Comparison of ENCODE assay signal across 18 cellular contexts in genomic region chr10:6593140-6593740, GRCh38. TPM values are rescaled to one million over a fixed set of nuclear protein-coding genes. Genes with fewer than 3 reads are reported as not detected.
DNase-seq lines count a peak whose midpoint lies in the region; ATAC-seq lines count a peak whose summit lies in the region.
"Had no signal": no experiment of that assay in that cellular context is flagged by ENCODE, and none has a peak within 500 bp of the region (broad histone marks: within the 10 kb centered on the region; RNA-seq: fewer than 3 reads in every experiment).

No MANE protein-coding gene starts in this region.

- peak overlapping the region; percentile 77 for H3K4me3 Mint-ChIP-seq in T-helper 17 cell
- H3K4me3 Mint-ChIP-seq: B cell; dendritic cell treated with granulocyte-macrophage colony-stimulating factor and Interleukin-4, amounts not matched to agents 40 ng/mL and 50 ng/mL, for 4 days had no signal

- H3K36me3 ChIP-seq in effector memory CD4-positive, alpha-beta T cell (ENCODE audit: control insufficient read depth, insufficient read depth, low read length): peaks cover 12% of the 10 kb centered on the region
- H3K36me3 ChIP-seq: spleen had no signal

- peaks cover 54% of the 10 kb centered on the region for H3K4me1 Mint-ChIP-seq in T-helper 17 cell

- no peaks in the 10 kb centered on the region for H3K9me3 ChIP-seq in T-helper 17 cell (ENCODE audit: control insufficient read depth, low read length, poor library complexity, severe bottlenecking)
- no peaks in the 10 kb centered on the region for H3K9me3 ChIP-seq in effector memory CD4-positive, alpha-beta T cell (ENCODE audit: control insufficient read depth, low read length)
- H3K9me3 ChIP-seq: spleen had no signal

- no peak overlapping the region for H3K4me3 ChIP-seq in effector memory CD4-positive, alpha-beta T cell (ENCODE audit: insufficient read depth, low read depth, low read length, poor library complexity, severe bottlenecking)
- H3K4me3 ChIP-seq: hepatocyte, PC-9, spleen had no signal

- peaks cover 61% of the 10 kb centered on the region for H3K4me1 ChIP-seq in effector memory CD4-positive, alpha-beta T cell (ENCODE audit: control insufficient read depth, insufficient read depth, low read length, poor library complexity, severe bottlenecking)

- peak overlapping the region; percentile 70 for H3K27ac ChIP-seq in effector memory CD4-positive, alpha-beta T cell (ENCODE audit: insufficient read depth, low read length, poor library complexity, severe bottlenecking)
- H3K27ac ChIP-seq: hepatocyte, PC-9 had no signal

- H3K27me3 Mint-ChIP-seq in T-helper 17 cell: no peaks in the 10 kb centered on the region
- H3K27me3 Mint-ChIP-seq: dendritic cell treated with granulocyte-macrophage colony-stimulating factor and Interleukin-4, amounts not matched to agents 40 ng/mL and 50 ng/mL, for 4 days had no signal

- no peaks in the 10 kb centered on the region for H3K27me3 ChIP-seq in effector memory CD4-positive, alpha-beta T cell (replicated peaks; ENCODE audit: control insufficient read depth, insufficient read depth, low read length, poor library complexity, severe bottlenecking)
- H3K27me3 ChIP-seq: hepatocyte, spleen had no signal

- peak overlapping the region; percentile 92 for H3K27ac Mint-ChIP-seq in T-helper 17 cell
- H3K27ac Mint-ChIP-seq: B cell; dendritic cell treated with granulocyte-macrophage colony-stimulating factor and Interleukin-4, amounts not matched to agents 40 ng/mL and 50 ng/mL, for 4 days had no signal

- ATAC-seq in T-helper 17 cell: peak; percentile 60
- no peak for ATAC-seq in HG02610 (IDR thresholded peaks at IDR 0.05; ENCODE audit: unreplicated experiment)
- no peak for ATAC-seq in GM18502 (IDR thresholded peaks at IDR 0.05; ENCODE audit: poor library complexity, unreplicated experiment)

- peak; percentile 37 for DNase-seq in stimulated activated CD4-positive, alpha-beta T cell treated with anti-CD3 and anti-CD28 coated beads, Interleukin-4, amount 100 ng/mL, for 24 hours
- DNase-seq in stimulated activated CD4-positive, alpha-beta T cell treated with anti-CD3 and anti-CD28 coated beads, Interleukin-2, amount 100 ng/mL, for 48 hours: no peak
- DNase-seq in T-helper 17 cell (no peak), globus pallidus (ENCODE audit: low spot score) (no peak), amygdala (lab: John Stamatoyannopoulos, UW) (no peak)
- DNase-seq in effector memory CD4-positive, alpha-beta T cell: no peak
- DNase-seq: amniotic stem cell, DMS153, NCI-H1930, NCI-H526, posterior cingulate gyrus, spleen had no signal

- H3K36me3 Mint-ChIP-seq in T-helper 17 cell (ENCODE audit: low read depth): peaks cover 11% of the 10 kb centered on the region

RNA-seq across cellular contexts. Expression of gene PRKCQ, which starts 13.2 kb away (rescaled TPM):
- 10 to 100 TPM; 66.3 to 70.0 TPM for total RNA-seq in T-helper 17 cell
